In genomic region chr15:69810441-69811071, GRCh38 we compare ENCODE assay signal across 18 cellular contexts.
DNase-seq lines count a peak whose midpoint lies in the region; ATAC-seq and TF ChIP-seq lines count a peak whose summit lies in the region.
"Had no signal": no experiment of that assay in that cellular context is flagged by ENCODE, and none has a peak within 500 bp of the region (broad histone marks: within the 10 kb centered on the region; RNA-seq: fewer than 3 reads in every experiment).

No MANE protein-coding gene starts in this region.

- no peaks in the 10 kb centered on the region for H3K36me3 ChIP-seq in adipocyte (ENCODE audit: control insufficient read depth, insufficient read depth, low read length, severe bottlenecking)
- H3K36me3 ChIP-seq: ovary, upper lobe of right lung had no signal

- no peak overlapping the region for H3K9ac ChIP-seq in adipocyte (ENCODE audit: low read length)

- H3K27me3 ChIP-seq in adipocyte (replicated peaks; ENCODE audit: control insufficient read depth, insufficient read depth, low read length) = peaks cover 20% of the 10 kb centered on the region
- H3K27me3 ChIP-seq: ovary, upper lobe of right lung had no signal

- DNase-seq in NCI-H748 (lab: John Stamatoyannopoulos, UW; ENCODE audit: unreplicated experiment) (peak; percentile 14), NCI-H748 treated with DMSO at 0.1 percent for 48 hours (lab: John Stamatoyannopoulos, UW) (no peak), adipocyte (ENCODE audit: low read depth) (peak; percentile 17), myocyte (ENCODE audit: low read depth) (peak; percentile 95), GM19240 (ENCODE audit: insufficient read length, low spot score) (no peak)
- DNase-seq: activated CD4-positive, alpha-beta T cell treated with anti-CD3 and anti-CD28 coated beads, Interleukin-2, amount 50 U/mL, for 48 hours; activated naive CD8-positive, alpha-beta T cell treated with anti-CD3 and anti-CD28 coated beads, Interleukin-2, amount 10 ng/mL, durations not matched to agents 7 days and 5 days; activated T-cell treated with anti-CD3 and anti-CD28 coated beads, Interleukin-2, amount 50 U/mL, for 48 hours; CD4-positive, CD25-positive, alpha-beta regulatory T cell; hippocampal formation; KBM-7; ovary; stimulated activated naive CD4-positive, alpha-beta T cell treated with Interleukin-2 at 50 U/mL for 16 hours; upper lobe of right lung had no signal

- ATAC-seq in GM19023 (IDR thresholded peaks at IDR 0.05; ENCODE audit: unreplicated experiment) (no peak), GM21723 (IDR thresholded peaks at IDR 0.05; ENCODE audit: unreplicated experiment) (no peak), SK-N-SH treated with all-trans-retinoic acid at 6 μM for 48 hours (no peak)
- ATAC-seq: A549, upper lobe of right lung had no signal

- peaks cover 33% of the 10 kb centered on the region for H3K4me1 ChIP-seq in adipocyte (ENCODE audit: control insufficient read depth, insufficient read depth, low read length)
- H3K4me1 ChIP-seq: upper lobe of right lung had no signal

- no peaks in the 10 kb centered on the region for H3K9me3 ChIP-seq in adipocyte (ENCODE audit: control insufficient read depth, low read length)
- H3K9me3 ChIP-seq: A549, ovary, upper lobe of right lung had no signal

- no peak overlapping the region for H3K4me3 ChIP-seq in adipocyte (ENCODE audit: low read length)
- H3K4me3 ChIP-seq: A549, ovary, upper lobe of right lung had no signal

TF ChIP-seq in SK-N-SH treated with all-trans-retinoic acid at 6 μM for 48 hours, 23 proteins besides CTCF, POLR2A, EP300 and RAD21:
- TF ChIP-seq BACH2 (CRISPR knock-in tag; IDR thresholded peaks at IDR 0.05; ENCODE audit: borderline replicate concordance) = no peak
- no peak for TF ChIP-seq ESRRG (CRISPR knock-in tag; IDR thresholded peaks at IDR 0.05)
- TF ChIP-seq PATZ1 (CRISPR knock-in tag; IDR thresholded peaks at IDR 0.05; ENCODE audit: borderline replicate concordance) = no peak
- TF ChIP-seq TSHZ2 (CRISPR knock-in tag; IDR thresholded peaks at IDR 0.05) = no peak
- no peak for TF ChIP-seq GLIS3 (CRISPR knock-in tag; IDR thresholded peaks at IDR 0.05)
- no peak for TF ChIP-seq ZC3H10 (CRISPR knock-in tag; IDR thresholded peaks at IDR 0.05)
- TF ChIP-seq PPARA (CRISPR knock-in tag; IDR thresholded peaks at IDR 0.05; ENCODE audit: borderline replicate concordance) = no peak
- TF ChIP-seq CREB5 (CRISPR knock-in tag; IDR thresholded peaks at IDR 0.05; ENCODE audit: low read depth) = no peak
- TF ChIP-seq ZFP30 (CRISPR knock-in tag; IDR thresholded peaks at IDR 0.05) = no peak
- TF ChIP-seq TCF4 (CRISPR knock-in tag; IDR thresholded peaks at IDR 0.05; ENCODE audit: borderline replicate concordance) = no peak

Comparison
In these comparisons a context has a peak if more than half of its experiments do, and no peak if none do; other contexts are left out.
1. DNase-seq: peak in NCI-H748 (single experiment), adipocyte (single experiment) and myocyte (single experiment); none in NCI-H748 treated with DMSO at 0.1 percent for 48 hours (single experiment) and GM19240 (single experiment).